In genomic region chr19:30784850-30785459, GRCh38 we compare ENCODE assay signal across 9 cellular contexts.
A peak's percentile ranks its signal among the peaks of the same experiment; 100 is the strongest.
DNase-seq lines count a peak whose midpoint lies in the region; ATAC-seq and TF ChIP-seq lines count a peak whose summit lies in the region.
"Had no signal": no experiment of that assay in that cellular context is flagged by ENCODE, and none has a peak within 500 bp of the region (broad histone marks: within the 10 kb centered on the region; RNA-seq: fewer than 3 reads in every experiment).

No MANE protein-coding gene starts in this region.

- H3K9me3 ChIP-seq in esophagus muscularis mucosa, result no peaks in the 10 kb centered on the region
- H3K9me3 ChIP-seq in neutrophil, result no peaks in the 10 kb centered on the region
- H3K9me3 ChIP-seq in tibial nerve, result no peaks in the 10 kb centered on the region
- H3K9me3 ChIP-seq: ascending aorta had no signal

- H3K27ac ChIP-seq in esophagus muscularis mucosa (replicated peaks in 1 of 4) (no peak overlapping the region), neutrophil (no peak overlapping the region), tibial nerve (no peak overlapping the region)
- H3K27ac ChIP-seq: ascending aorta had no signal

- 76% methylated on average over 12 of the region's 12 CpGs for WGBS in esophagus muscularis mucosa
- 72 to 75% methylated on average over 12 of the region's 12 CpGs for WGBS in tibial nerve, 2 donors

- H3K27me3 ChIP-seq in esophagus muscularis mucosa (peaks cover 0 to 12% (median 0%) of the 10 kb centered on the region in 4 donors), neutrophil (peaks cover 28% of the 10 kb centered on the region), tibial nerve (no peaks in the 10 kb centered on the region)
- H3K27me3 ChIP-seq: ascending aorta had no signal

- no peaks in the 10 kb centered on the region for H3K36me3 ChIP-seq in esophagus muscularis mucosa
- H3K36me3 ChIP-seq in neutrophil, result no peaks in the 10 kb centered on the region
- no peaks in the 10 kb centered on the region for H3K36me3 ChIP-seq in tibial nerve
- H3K36me3 ChIP-seq: ascending aorta had no signal

- TF ChIP-seq CTCF in esophagus muscularis mucosa (IDR thresholded peaks at IDR 0.05), result peak; percentile 41 to 67 (median 48)
- TF ChIP-seq CTCF in neutrophil (IDR thresholded peaks at IDR 0.05), result peak; percentile 77
- TF ChIP-seq CTCF in tibial nerve (IDR thresholded peaks at IDR 0.05), result peak; percentile 46 to 61 (median 48)

- ATAC-seq in GM18520 (IDR thresholded peaks at IDR 0.05; ENCODE audit: unreplicated experiment), result no peak

- H3K4me3 ChIP-seq in esophagus muscularis mucosa, result no peak overlapping the region
- H3K4me3 ChIP-seq in neutrophil (ENCODE audit: low read depth in 1 of 2, low read length in 1 of 2), result no peak overlapping the region
- no peak overlapping the region for H3K4me3 ChIP-seq in tibial nerve
- H3K4me3 ChIP-seq: ascending aorta had no signal

- TF ChIP-seq EP300 in esophagus muscularis mucosa (IDR thresholded peaks at IDR 0.05), result no peak
- no peak for TF ChIP-seq EP300 in tibial nerve (IDR thresholded peaks at IDR 0.05)

- TF ChIP-seq POLR2A in esophagus muscularis mucosa (IDR thresholded peaks at IDR 0.05; ENCODE audit: low read depth), result no peak
- TF ChIP-seq POLR2A in tibial nerve (IDR thresholded peaks at IDR 0.05), result no peak

- peak; percentile 65 for DNase-seq in DMS 273 (lab: John Stamatoyannopoulos, UW; ENCODE audit: unreplicated experiment)
- no peak for DNase-seq in DMS 273 treated with DMSO at 0.1 percent for 48 hours (lab: John Stamatoyannopoulos, UW)
- peak; percentile 57 to 75 for DNase-seq in NCI-H526 (lab: John Stamatoyannopoulos, UW)
- DNase-seq in activated CD8-positive, alpha-beta memory T cell treated with anti-CD3 and anti-CD28 coated beads for 24 hours, result peak; percentile 80
- DNase-seq in esophagus muscularis mucosa (ENCODE audit: extremely low spot score), result peak; percentile 89
- DNase-seq in tibial nerve (ENCODE audit: low spot score in 2 of 2), result peak; percentile 30 to 45

- H3K4me1 ChIP-seq in esophagus muscularis mucosa, result no peaks in the 10 kb centered on the region
- H3K4me1 ChIP-seq in neutrophil (ENCODE audit: control insufficient read depth in 1 of 2, insufficient read depth in 1 of 2, low read depth in 1 of 2, low read length in 1 of 2), result peaks cover 17 to 36% of the 10 kb centered on the region in 2 experiments
- no peaks in the 10 kb centered on the region for H3K4me1 ChIP-seq in tibial nerve
- H3K4me1 ChIP-seq: ascending aorta had no signal

- intact Hi-C loops in esophagus muscularis mucosa (cut with DNase I), result loop anchor here (5.0 kb wide), 1 partner anchor 1437 kb away; no protein-coding TSS in a partner anchor
